Comparison of ENCODE assay signal across 8 cellular contexts in the genomic region with DNA sequence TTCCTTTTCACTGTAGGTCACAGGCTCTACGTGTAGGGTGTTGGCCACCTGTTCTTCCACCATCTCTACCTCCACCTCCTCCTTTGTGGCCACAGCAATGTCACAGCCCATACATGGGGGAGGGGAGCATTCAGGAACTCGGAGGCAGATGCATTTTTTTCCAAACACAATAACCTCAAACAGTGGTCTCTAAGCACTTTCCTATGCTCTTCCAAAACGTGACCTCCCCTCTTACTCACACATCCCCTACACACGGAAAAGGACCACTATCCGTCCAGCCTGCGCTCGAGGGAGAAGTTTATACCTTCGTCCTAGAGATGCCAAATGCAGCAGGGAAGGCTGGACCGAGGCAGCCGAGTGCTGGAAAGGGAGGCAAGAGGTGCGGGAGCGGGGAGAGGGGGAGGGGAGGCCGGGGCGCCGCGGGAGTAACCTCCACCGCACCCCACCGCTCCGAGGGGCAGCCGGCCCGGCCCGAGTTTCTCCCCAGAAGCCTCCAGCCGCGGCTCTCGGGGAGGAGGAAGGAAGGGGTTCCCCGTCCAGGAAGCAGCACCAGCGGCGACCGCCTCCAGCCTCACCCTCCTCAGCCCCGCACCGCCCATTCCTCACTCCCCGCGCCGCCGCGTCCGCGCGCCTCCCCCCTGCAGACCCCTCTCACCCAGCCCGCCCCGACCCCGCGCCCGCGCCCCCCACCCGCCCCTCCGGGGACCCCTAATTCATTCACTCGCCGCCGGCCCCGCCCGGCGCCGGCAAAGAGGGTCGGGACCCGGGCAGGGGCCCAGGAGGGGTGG. TPM values are rescaled to one million over a fixed set of nuclear protein-coding genes. Genes with fewer than 3 reads are reported as not detected.
DNase-seq lines count a peak whose midpoint lies in the region; ATAC-seq lines count a peak whose summit lies in the region.

No MANE protein-coding gene starts in this region.

- no peaks in the 10 kb centered on the region for H3K36me3 ChIP-seq in esophagus (ENCODE audit: control insufficient read depth in 2 of 2, insufficient read depth in 2 of 2, low read length in 1 of 2)

- peak overlapping the region; percentile 95 to 97 for H3K27ac ChIP-seq in esophagus (ENCODE audit: low read depth in 2 of 2, low read length in 1 of 2)

- H3K4me1 ChIP-seq in esophagus (ENCODE audit: control insufficient read depth in 2 of 2, insufficient read depth in 2 of 2, low read length in 1 of 2) = no peaks in the 10 kb centered on the region

- H3K27me3 ChIP-seq in esophagus (ENCODE audit: control insufficient read depth in 1 of 2, insufficient read depth in 2 of 2, low read length in 2 of 2) = no peaks in the 10 kb centered on the region

- peak overlapping the region; percentile 91 to 95 for H3K4me3 ChIP-seq in esophagus (ENCODE audit: low read depth in 1 of 2, low read length in 2 of 2)

- ATAC-seq in HG02943 (IDR thresholded peaks at IDR 0.05; ENCODE audit: low read depth, unreplicated experiment) = peak; percentile 41
- ATAC-seq in stimulated activated naive CD8-positive, alpha-beta T cell treated with anti-CD3 and anti-CD28 coated beads, Interleukin-15, Interleukin-2, amounts not matched to agents 100 U/mL and 50 U/mL, for 24 hours = peak; percentile 45

- H3K9me3 ChIP-seq in esophagus (ENCODE audit: control insufficient read depth in 2 of 2, insufficient read depth in 1 of 2, low read depth in 1 of 2, low read length in 1 of 2) = no peaks in the 10 kb centered on the region

- WGBS in esophagus, 2 donors = 0 to 1% methylated on average over 27 to 56 of the region's 56 CpGs

- DNase-seq in NCI-H187 (lab: John Stamatoyannopoulos, UW) (peak; percentile 8 to 15), NCI-H187 treated with DMSO at 0.1 percent for 48 hours (lab: John Stamatoyannopoulos, UW) (no peak), NCI-H82 treated with DMSO at 0.1 percent for 48 hours (lab: John Stamatoyannopoulos, UW; ENCODE audit: unreplicated experiment) (peak; percentile 29), myocyte (ENCODE audit: low read depth) (peak; percentile 29)
- DNase-seq in activated T-cell treated with anti-CD3 and anti-CD28 coated beads, Interleukin-2, amount 50 U/mL, for 1 hour = peak; percentile 55
- peak; percentile 54 for DNase-seq in stimulated activated naive CD8-positive, alpha-beta T cell treated with anti-CD3 and anti-CD28 coated beads, Interleukin-15, Interleukin-2, amounts not matched to agents 100 U/mL and 50 U/mL, for 24 hours

RNA-seq across cellular contexts. Expression of gene KRAS, which starts 0.6 kb away (rescaled TPM):
- 10 to 100 TPM in 1 of 2 donors, 1 to 10 TPM in 1; 9.6 to 12.1 TPM for polyA plus RNA-seq in esophagus
- 5.6 and 7.4 TPM in 2 replicates for total RNA-seq in myocyte
- 5.5 TPM for polyA plus RNA-seq in myocyte (2012)

RNA-seq across cellular contexts. Expression of gene ETFRF1, which starts 55.1 kb away (rescaled TPM):
- 10 to 100 TPM; 11.5 to 15.7 TPM for polyA plus RNA-seq in esophagus
- total RNA-seq in myocyte = 62.6 and 70.6 TPM in 2 replicates
- 19.6 TPM for polyA plus RNA-seq in myocyte (2012)

RNA-seq across cellular contexts. Expression of gene DNAI7, which starts 55.2 kb away (rescaled TPM):
- polyA plus RNA-seq in esophagus = under 1 TPM; 0.07 to 0.18 TPM
- total RNA-seq in myocyte = 0.19 TPM in 1 of 2 replicates, not detected in the other
- polyA plus RNA-seq in myocyte (2012) = 0.20 TPM
